ENCODE assay signal across 15 cellular contexts in the genomic region with DNA sequence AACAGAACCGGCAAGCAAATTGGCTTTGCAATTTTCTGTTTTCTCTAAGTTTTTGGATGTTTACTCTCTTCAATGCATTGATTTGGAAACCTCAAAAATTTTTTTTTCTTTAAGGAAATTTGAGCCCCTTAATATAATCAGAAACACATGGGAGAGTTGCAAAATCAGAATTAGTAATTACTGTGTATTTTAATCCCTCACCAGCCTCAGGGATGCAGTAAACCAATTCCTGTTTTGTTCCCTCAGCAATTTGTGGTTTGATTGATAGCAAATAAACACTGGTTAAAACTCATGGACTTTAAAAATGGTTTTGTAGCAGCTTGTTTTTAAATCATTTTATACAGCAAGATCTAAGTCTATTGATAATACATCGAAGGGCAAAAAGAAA.
"Had no signal": no experiment of that assay in that cellular context is flagged by ENCODE, and none has a peak within 500 bp of the region (broad histone marks: within the 10 kb centered on the region; RNA-seq: fewer than 3 reads in every experiment).

No MANE protein-coding gene starts in this region.

- H3K36me3 ChIP-seq: ovary had no signal

- H3K9me3 ChIP-seq: ovary, testis had no signal

- H3K4me2 ChIP-seq: hepatocyte had no signal

- H3K27me3 ChIP-seq: brain microvascular endothelial cell, hepatocyte, ovary, testis had no signal

- H3K4me1 ChIP-seq: testis had no signal

- H3K4me3 Mint-ChIP-seq: activated naive CD4-positive, alpha-beta T cell treated with anti-CD3 and anti-CD28 coated beads, Interleukin-2, amount 50 U/mL, for 24 hours; neural crest cell; stimulated activated naive CD8-positive, alpha-beta T cell treated with anti-CD3 and anti-CD28 coated beads, Interleukin-15, Interleukin-2, amounts not matched to agents 100 ng/mL and 50 ng/mL, for 24 hours; T-helper 1 cell treated with Interleukin-12 subunit alpha and Interleukin-12 subunit beta and Interleukin-4 antibody, amounts not matched to agents 30 μg/mL and 1 μg/mL, for 36 hours had no signal

- DNase-seq: activated CD4-positive, alpha-beta T cell treated with anti-CD3 and anti-CD28 coated beads for 48 hours; amygdala; brain microvascular endothelial cell; dermis blood vessel endothelial cell; erythroblast; kidney glomerular epithelial cell; ovary; stimulated activated CD4-positive, alpha-beta T cell treated with anti-CD3 and anti-CD28 coated beads, Interleukin-2, amount 100 ng/mL, for 48 hours; testis had no signal

- H3K27ac Mint-ChIP-seq: activated naive CD4-positive, alpha-beta T cell treated with anti-CD3 and anti-CD28 coated beads, Interleukin-2, amount 50 U/mL, for 24 hours; activated T-helper 2 cell treated with anti-CD3 and anti-CD28 coated beads, Interferon-gamma antibody, Interleukin-2, Interleukin-4, amounts not matched to agents 10 μg/mL and 5 μg/mL and 100 μg/mL, durations not matched to agents 14 hours and 24 hours and 36 hours; stimulated activated naive CD8-positive, alpha-beta T cell treated with anti-CD3 and anti-CD28 coated beads, Interleukin-15, Interleukin-2, amounts not matched to agents 100 ng/mL and 50 ng/mL, for 24 hours; T-helper 1 cell treated with Interleukin-12 subunit alpha and Interleukin-12 subunit beta and Interleukin-4 antibody, amounts not matched to agents 30 μg/mL and 1 μg/mL, for 36 hours had no signal

- H3K9me3 Mint-ChIP-seq: activated naive CD4-positive, alpha-beta T cell treated with anti-CD3 and anti-CD28 coated beads, Interleukin-2, amount 50 U/mL, for 24 hours; activated T-helper 2 cell treated with anti-CD3 and anti-CD28 coated beads, Interferon-gamma antibody, Interleukin-2, Interleukin-4, amounts not matched to agents 10 μg/mL and 5 μg/mL and 100 μg/mL, durations not matched to agents 14 hours and 24 hours and 36 hours; neural crest cell; stimulated activated naive CD8-positive, alpha-beta T cell treated with anti-CD3 and anti-CD28 coated beads, Interleukin-15, Interleukin-2, amounts not matched to agents 100 ng/mL and 50 ng/mL, for 24 hours; T-helper 1 cell treated with Interleukin-12 subunit alpha and Interleukin-12 subunit beta and Interleukin-4 antibody, amounts not matched to agents 30 μg/mL and 1 μg/mL, for 36 hours had no signal

- H3K27me3 Mint-ChIP-seq: activated naive CD4-positive, alpha-beta T cell treated with anti-CD3 and anti-CD28 coated beads, Interleukin-2, amount 50 U/mL, for 24 hours; stimulated activated naive CD8-positive, alpha-beta T cell treated with anti-CD3 and anti-CD28 coated beads, Interleukin-15, Interleukin-2, amounts not matched to agents 100 ng/mL and 50 ng/mL, for 24 hours had no signal

- H2AFZ ChIP-seq: hepatocyte had no signal

- H3K27ac ChIP-seq: brain microvascular endothelial cell, hepatocyte, ovary, testis had no signal

- H3K4me3 ChIP-seq: hepatocyte, ovary, testis had no signal
